In genomic region chr7:1193593-1194424, GRCh38 we compare ENCODE assay signal across 9 cellular contexts. TPM values are rescaled to one million over a fixed set of nuclear protein-coding genes. Genes with fewer than 3 reads are reported as not detected.
DNase-seq lines count a peak whose midpoint lies in the region; ATAC-seq and TF ChIP-seq lines count a peak whose summit lies in the region.
"Had no signal": no experiment of that assay in that cellular context is flagged by ENCODE, and none has a peak within 500 bp of the region (broad histone marks: within the 10 kb centered on the region; RNA-seq: fewer than 3 reads in every experiment).

No MANE protein-coding gene starts in this region.

- ATAC-seq in DND-41 (ENCODE audit: insufficient read depth, low read depth) (peak; percentile 54; the same call in 1 of the 3 replicates), GM19023 (IDR thresholded peaks at IDR 0.05; ENCODE audit: unreplicated experiment) (no peak), HG02884 (IDR thresholded peaks at IDR 0.05; ENCODE audit: unreplicated experiment) (no peak), HG03520 (IDR thresholded peaks at IDR 0.05; ENCODE audit: unreplicated experiment) (no peak)

- no peak for TF ChIP-seq POLR2A in esophagus squamous epithelium (IDR thresholded peaks at IDR 0.05)

- H3K27ac ChIP-seq in DND-41 (ENCODE audit: low read length), result no peak overlapping the region
- H3K27ac ChIP-seq in esophagus squamous epithelium, result no peak overlapping the region
- H3K27ac ChIP-seq in neural progenitor cell, result no peak overlapping the region

- H3K9ac ChIP-seq in DND-41 (ENCODE audit: low read depth, low read length) (no peak overlapping the region), neural progenitor cell (no peak overlapping the region)

- H3K4me1 ChIP-seq in DND-41 (ENCODE audit: insufficient read depth, low read length), result peaks cover 11% of the 10 kb centered on the region
- peaks cover 0 to 8% (median 0%) of the 10 kb centered on the region in 3 donors for H3K4me1 ChIP-seq in esophagus squamous epithelium
- H3K4me1 ChIP-seq in neural progenitor cell, result no peaks in the 10 kb centered on the region

- H3K27me3 Mint-ChIP-seq in activated CD4-positive, alpha-beta T cell treated with anti-CD3 and anti-CD28 coated beads, Interleukin-2, amount 10 ng/mL, durations not matched to agents 24 days and 14 days, result peaks cover 6% of the 10 kb centered on the region
- H3K27me3 Mint-ChIP-seq in neural progenitor cell (ENCODE audit: insufficient read depth, low read depth), result peaks cover 26% of the 10 kb centered on the region

- H3K36me3 ChIP-seq in DND-41 (ENCODE audit: insufficient read depth, low read length), result no peaks in the 10 kb centered on the region
- H3K36me3 ChIP-seq in MG63, result no peaks in the 10 kb centered on the region
- H3K36me3 ChIP-seq in esophagus squamous epithelium, result no peaks in the 10 kb centered on the region
- no peaks in the 10 kb centered on the region for H3K36me3 ChIP-seq in neural progenitor cell

- H3K9me3 ChIP-seq in DND-41 (ENCODE audit: insufficient read depth, low read length, severe bottlenecking) (no peaks in the 10 kb centered on the region), MG63 (no peaks in the 10 kb centered on the region), esophagus squamous epithelium (no peaks in the 10 kb centered on the region), neural progenitor cell (ENCODE audit: low read depth) (no peaks in the 10 kb centered on the region)

- peaks cover 17% of the 10 kb centered on the region for H3K9me3 Mint-ChIP-seq in activated CD4-positive, alpha-beta T cell treated with anti-CD3 and anti-CD28 coated beads, Interleukin-2, amount 10 ng/mL, durations not matched to agents 24 days and 14 days
- peaks cover 10% of the 10 kb centered on the region for H3K9me3 Mint-ChIP-seq in neural progenitor cell

- H3K4me2 ChIP-seq in DND-41 (ENCODE audit: insufficient read depth, low read length) (no peak overlapping the region), neural progenitor cell (no peak overlapping the region)

- WGBS in esophagus squamous epithelium, 2 donors, result 68 to 85% methylated on average over 2 to 9 of the region's 36 CpGs

- DNase-seq in DND-41 (no peak), MG63 (peak; percentile 76), esophagus squamous epithelium (lab: John Stamatoyannopoulos, UW) (no peak), neural progenitor cell (ENCODE audit: low spot score) (peak; percentile 81)
- DNase-seq in activated CD4-positive, alpha-beta T cell treated with anti-CD3 and anti-CD28 coated beads, Interleukin-2, amount 10 ng/mL, durations not matched to agents 24 days and 14 days, result peak; percentile 81

- intact Hi-C loops in activated CD4-positive, alpha-beta T cell treated with anti-CD3 and anti-CD28 coated beads, Interleukin-2, amount 10 ng/mL, durations not matched to agents 24 days and 14 days (cut with micrococcal nuclease), result loop anchor here (10.0 kb wide), 1 partner anchor 221 kb away; no protein-coding TSS in a partner anchor
- intact Hi-C loops in esophagus squamous epithelium (cut with DNase I), result no loop called here

- H2AFZ ChIP-seq in DND-41 (ENCODE audit: low read depth, low read length), result no peak overlapping the region
- peak overlapping the region; percentile 26 for H2AFZ ChIP-seq in neural progenitor cell (replicated peaks)

- peaks cover 14% of the 10 kb centered on the region for H3K36me3 Mint-ChIP-seq in activated CD4-positive, alpha-beta T cell treated with anti-CD3 and anti-CD28 coated beads, Interleukin-2, amount 10 ng/mL, durations not matched to agents 24 days and 14 days (ENCODE audit: low read depth)
- H3K36me3 Mint-ChIP-seq in neural progenitor cell, result no peaks in the 10 kb centered on the region

- H3K27me3 ChIP-seq in DND-41 (ENCODE audit: insufficient read depth, low read length, poor library complexity), result no peaks in the 10 kb centered on the region
- H3K27me3 ChIP-seq in MG63, result no peaks in the 10 kb centered on the region
- peaks cover 0 to 88% (median 0%) of the 10 kb centered on the region in 4 donors for H3K27me3 ChIP-seq in esophagus squamous epithelium
- peaks cover 51% of the 10 kb centered on the region for H3K27me3 ChIP-seq in neural progenitor cell

- no peak overlapping the region for H3K4me3 Mint-ChIP-seq in activated CD4-positive, alpha-beta T cell treated with anti-CD3 and anti-CD28 coated beads, Interleukin-2, amount 10 ng/mL, durations not matched to agents 24 days and 14 days
- H3K4me3 Mint-ChIP-seq in neural progenitor cell, result no peak overlapping the region
- H3K4me3 Mint-ChIP-seq: T-helper 1 cell treated with Interleukin-12 subunit alpha and Interleukin-12 subunit beta and Interleukin-4 antibody, amounts not matched to agents 30 μg/mL and 1 μg/mL, for 36 hours had no signal

- H3K79me2 ChIP-seq in DND-41 (ENCODE audit: insufficient read depth, low read length) (no peaks in the 10 kb centered on the region), neural progenitor cell (ENCODE audit: low read depth) (no peaks in the 10 kb centered on the region)

- H3F3A ChIP-seq in neural progenitor cell (ENCODE audit: low read depth), result peaks cover 15% of the 10 kb centered on the region

- H3K4me1 Mint-ChIP-seq in activated CD4-positive, alpha-beta T cell treated with anti-CD3 and anti-CD28 coated beads, Interleukin-2, amount 10 ng/mL, durations not matched to agents 24 days and 14 days, result peaks cover 22% of the 10 kb centered on the region
- H3K4me1 Mint-ChIP-seq in neural progenitor cell, result peaks cover 7% of the 10 kb centered on the region

- H3K27ac Mint-ChIP-seq in activated CD4-positive, alpha-beta T cell treated with anti-CD3 and anti-CD28 coated beads, Interleukin-2, amount 10 ng/mL, durations not matched to agents 24 days and 14 days, result no peak overlapping the region
- H3K27ac Mint-ChIP-seq in neural progenitor cell, result no peak overlapping the region

- H3K4me3 ChIP-seq in DND-41 (ENCODE audit: low read depth in 1 of 2, low read length in 2 of 2) (no peak overlapping the region), MG63 (no peak overlapping the region), esophagus squamous epithelium (no peak overlapping the region), neural progenitor cell (no peak overlapping the region)

- no peaks in the 10 kb centered on the region for H4K20me1 ChIP-seq in DND-41 (ENCODE audit: insufficient read depth, low read length)
- no peaks in the 10 kb centered on the region for H4K20me1 ChIP-seq in neural progenitor cell (ENCODE audit: low read depth)

- peak; percentile 50 for TF ChIP-seq CTCF in DND-41 (IDR thresholded peaks at IDR 0.05; ENCODE audit: borderline replicate concordance, extremely low read depth, low read length, poor library complexity, severe bottlenecking)
- peak in 5 of 6 experiments; percentile 28 to 59 (median 42) for TF ChIP-seq CTCF in esophagus squamous epithelium (IDR thresholded peaks at IDR 0.05)
- peak; percentile 61 for TF ChIP-seq CTCF in neural progenitor cell (IDR thresholded peaks at IDR 0.05)

RNA-seq across cellular contexts. Expression of gene ZFAND2A, which starts 33.8 kb away (rescaled TPM):
- total RNA-seq in MG63 (2014; rRNA removed; shearing (Covaris generic); ENCODE audit: low replicate concordance), result 49.9 and 71.8 TPM in 2 replicates
- 19.9 and 24.2 TPM in 2 replicates for total RNA-seq in activated CD4-positive, alpha-beta T cell treated with anti-CD3 and anti-CD28 coated beads, Interleukin-2, amount 10 ng/mL, durations not matched to agents 24 days and 14 days
- total RNA-seq in esophagus squamous epithelium (10 to 100 TPM in 3 of 4 donors, 1 to 10 TPM in 1; 6.4 to 23.3 (median 14.0) TPM), neural progenitor cell (ENCODE audit: low replicate concordance) (9.0 and 13.3 TPM in 2 replicates)

RNA-seq across cellular contexts. Expression of gene UNCX, which starts 38.9 kb away (rescaled TPM):
- total RNA-seq in MG63 (2014; rRNA removed; shearing (Covaris generic); ENCODE audit: low replicate concordance), result not detected in 2 replicates
- not detected in 2 replicates for total RNA-seq in activated CD4-positive, alpha-beta T cell treated with anti-CD3 and anti-CD28 coated beads, Interleukin-2, amount 10 ng/mL, durations not matched to agents 24 days and 14 days
- total RNA-seq in esophagus squamous epithelium (not detected), neural progenitor cell (ENCODE audit: low replicate concordance) (not detected in 2 replicates)

Comparison
In these comparisons a context has a peak if more than half of its experiments do, and no peak if none do; other contexts are left out.
1. DNase-seq: peak in MG63 (single experiment), activated CD4-positive, alpha-beta T cell treated with anti-CD3 and anti-CD28 coated beads, Interleukin-2, amount 10 ng/mL, durations not matched to agents 24 days and 14 days (single experiment) and neural progenitor cell (single experiment); none in DND-41 (single experiment) and esophagus squamous epithelium (single experiment).
2. Peak in every context shown above with its lines, with median percentiles within 50 percentile points of each other: CTCF ChIP-seq.